Comparison of ENCODE assay signal across 11 cellular contexts in the genomic region with DNA sequence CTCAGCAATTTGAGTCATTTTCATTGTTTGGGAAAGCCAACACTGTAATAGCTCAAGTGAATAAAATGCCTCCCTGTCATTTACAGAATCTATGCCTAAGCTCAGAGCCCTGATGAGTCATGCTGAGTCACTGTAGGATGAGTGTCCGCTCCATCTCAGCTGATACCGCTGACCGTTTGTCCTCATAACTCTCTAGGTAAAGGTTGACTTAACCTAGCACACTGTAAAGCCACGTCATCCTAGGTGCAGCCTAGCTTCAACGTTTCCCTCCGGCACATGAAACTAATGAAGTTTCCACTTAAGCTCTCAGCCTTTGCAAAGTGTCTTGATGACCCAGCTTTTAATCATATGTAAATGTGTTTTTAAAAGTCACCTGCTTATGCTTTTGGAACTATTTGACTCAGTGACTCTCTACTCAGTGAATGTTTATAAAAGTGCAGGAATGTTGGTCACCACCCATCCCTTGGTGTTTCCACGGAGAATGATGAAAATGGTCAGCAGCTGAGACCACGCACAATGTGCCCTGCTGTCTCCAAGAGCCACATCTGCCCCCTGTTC.
DNase-seq lines count a peak whose midpoint lies in the region; ATAC-seq, FAIRE-seq and TF ChIP-seq lines count a peak whose summit lies in the region.
"Had no signal": no experiment of that assay in that cellular context is flagged by ENCODE, and none has a peak within 500 bp of the region (broad histone marks: within the 10 kb centered on the region; RNA-seq: fewer than 3 reads in every experiment).

No MANE protein-coding gene starts in this region.

- no peaks in the 10 kb centered on the region for H3K9me3 ChIP-seq in HepG2 (ENCODE audit: low read length)
- H3K9me3 ChIP-seq in right lobe of liver = no peaks in the 10 kb centered on the region

- no peak overlapping the region for H3K4me3 Mint-ChIP-seq in activated CD8-positive, alpha-beta memory T cell treated with anti-CD3 and anti-CD28 coated beads, Interleukin-2, amount 10 ng/mL, durations not matched to agents 7 days and 5 days
- H3K4me3 Mint-ChIP-seq: dendritic cell treated with granulocyte-macrophage colony-stimulating factor and Interleukin-4, amounts not matched to agents 40 ng/mL and 50 ng/mL, for 4 days had no signal

- intact Hi-C loops in HepG2 (cut with micrococcal nuclease; ENCODE audit: unreplicated experiment) = no loop called here
- intact Hi-C loops in right lobe of liver (cut with DNase I) = no loop called here

- no peaks in the 10 kb centered on the region for H3K9me3 Mint-ChIP-seq in activated CD8-positive, alpha-beta memory T cell treated with anti-CD3 and anti-CD28 coated beads, Interleukin-2, amount 10 ng/mL, durations not matched to agents 7 days and 5 days (ENCODE audit: low read depth)
- H3K9me3 Mint-ChIP-seq: dendritic cell treated with granulocyte-macrophage colony-stimulating factor and Interleukin-4, amounts not matched to agents 40 ng/mL and 50 ng/mL, for 4 days had no signal

- TF ChIP-seq RAD21 in HepG2 (CRISPR knock-in tag; IDR thresholded peaks at IDR 0.05) = no peak

- no TSS peak for BruUV-seq in HepG2 (replicated peaks; lab: Mats Ljungman, UMichigan)

- H3K27me3 ChIP-seq in HepG2 (ENCODE audit: control insufficient read depth in 1 of 2, insufficient read depth in 2 of 2, low read length in 2 of 2) = no peaks in the 10 kb centered on the region
- no peaks in the 10 kb centered on the region for H3K27me3 ChIP-seq in right lobe of liver

- no peaks in the 10 kb centered on the region for H3K36me3 Mint-ChIP-seq in activated CD8-positive, alpha-beta memory T cell treated with anti-CD3 and anti-CD28 coated beads, Interleukin-2, amount 10 ng/mL, durations not matched to agents 7 days and 5 days

- H3K27ac ChIP-seq in HepG2 (ENCODE audit: extremely low read length, insufficient read depth, low read length) = no peak overlapping the region
- H3K27ac ChIP-seq in right lobe of liver = no peak overlapping the region

- ATAC-seq in HepG2 = peak; percentile 72
- no peak for ATAC-seq in right lobe of liver
- no peak for ATAC-seq in activated CD8-positive, alpha-beta memory T cell treated with anti-CD3 and anti-CD28 coated beads, Interleukin-2, amount 10 ng/mL, durations not matched to agents 7 days and 5 days

- H3K9ac ChIP-seq in HepG2 (ENCODE audit: insufficient read depth, low read depth, low read length) = no peak overlapping the region

- TF ChIP-seq POLR2A in HepG2 (IDR thresholded peaks at IDR 0.05; ENCODE audit: insufficient read depth in 1 of 2, low read depth in 2 of 2, low read length in 2 of 2) (no peak), right lobe of liver (IDR thresholded peaks at IDR 0.05) (no peak), erythroblast (IDR thresholded peaks at IDR 0.05; ENCODE audit: low read length) (no peak)

- H3K4me3 ChIP-seq in HepG2 (replicated peaks in 1 of 3; ENCODE audit: insufficient read depth in 1 of 3, low read depth in 2 of 3, low read length in 3 of 3) = no peak overlapping the region
- H3K4me3 ChIP-seq in right lobe of liver = no peak overlapping the region

- no peaks in the 10 kb centered on the region for H4K20me1 ChIP-seq in HepG2 (ENCODE audit: insufficient read depth, low read length)

- no peaks in the 10 kb centered on the region for H3K4me1 ChIP-seq in HepG2 (ENCODE audit: insufficient read depth, low read length)
- no peaks in the 10 kb centered on the region for H3K4me1 ChIP-seq in right lobe of liver

- CTCF ChIA-PET in HepG2 (lab: Yijun Ruan, JAX; ENCODE audit: low intra/inter-chr PET ratio, low total read pairs) = no interaction called here
- CTCF ChIA-PET in activated CD8-positive, alpha-beta memory T cell treated with anti-CD3 and anti-CD28 coated beads, Interleukin-2, amount 10 ng/mL, durations not matched to agents 7 days and 5 days (lab: Charles Lee) = no interaction called here

- no peak for TF ChIP-seq CTCF in HepG2 (CRISPR knock-in tag; IDR thresholded peaks at IDR 0.05)
- no peak for TF ChIP-seq CTCF in right lobe of liver (IDR thresholded peaks at IDR 0.05)

- POLR2A ChIA-PET in HepG2 (lab: Yijun Ruan, JAX) = no interaction called here

- in situ Hi-C loops in HepG2 (cut with HindIII; ENCODE audit: extremely low pct_ligation_motif_present, low pct_unique_long_range_greater_than_20kb) (no loop called here), KBM-7 (cut with MboI; ENCODE audit: low pct_unique_long_range_greater_than_20kb, low sequenced_read_pairs) (no loop called here)

- no peak overlapping the region for H3K4me2 ChIP-seq in HepG2 (ENCODE audit: low read depth, low read length)

- H3K36me3 ChIP-seq in HepG2 (replicated peaks in 1 of 2; ENCODE audit: control insufficient read depth in 1 of 2, insufficient read depth in 2 of 2, low read length in 2 of 2) = no peaks in the 10 kb centered on the region
- no peaks in the 10 kb centered on the region for H3K36me3 ChIP-seq in right lobe of liver

- DNase-seq in HepG2 (ENCODE audit: low spot score) (peak; percentile 60), right lobe of liver (no peak), NCI-H774 (lab: John Stamatoyannopoulos, UW) (peak; percentile 74), erythroblast (lab: John Stamatoyannopoulos, UW) (peak; percentile 86 to 87), urothelium cell line (ENCODE audit: low spot score) (peak; percentile 78), KBM-7 (no peak)
- DNase-seq in activated CD8-positive, alpha-beta memory T cell treated with anti-CD3 and anti-CD28 coated beads, Interleukin-2, amount 10 ng/mL, durations not matched to agents 7 days and 5 days = no peak
- DNase-seq in stimulated activated CD8-positive, alpha-beta memory T cell treated with anti-CD3 and anti-CD28 coated beads, Interleukin-4, amount 100 ng/mL, for 48 hours = no peak
- DNase-seq: DND-41, NCI-H2171 treated with DMSO at 0.1 percent for 48 hours had no signal

- FAIRE-seq in HepG2 (lab: Jason Lieb, UNC) = no peak
- FAIRE-seq in urothelium cell line (lab: Jason Lieb, UNC) = peak; percentile 37

- H3K27ac Mint-ChIP-seq in activated CD8-positive, alpha-beta memory T cell treated with anti-CD3 and anti-CD28 coated beads, Interleukin-2, amount 10 ng/mL, durations not matched to agents 7 days and 5 days = no peak overlapping the region
- H3K27ac Mint-ChIP-seq: dendritic cell treated with granulocyte-macrophage colony-stimulating factor and Interleukin-4, amounts not matched to agents 40 ng/mL and 50 ng/mL, for 4 days had no signal

- H3K27me3 Mint-ChIP-seq in activated CD8-positive, alpha-beta memory T cell treated with anti-CD3 and anti-CD28 coated beads, Interleukin-2, amount 10 ng/mL, durations not matched to agents 7 days and 5 days = no peaks in the 10 kb centered on the region
- H3K27me3 Mint-ChIP-seq: dendritic cell treated with granulocyte-macrophage colony-stimulating factor and Interleukin-4, amounts not matched to agents 40 ng/mL and 50 ng/mL, for 4 days had no signal

- WGBS in HepG2 (ENCODE audit: low lambda C conversion rate) = 5% methylated on average over 8 of the region's 8 CpGs
- WGBS in right lobe of liver (ENCODE audit: insufficient coverage, low coverage, low lambda C conversion rate, missing lambda C conversion rate) = 44% methylated on average over 5 of the region's 8 CpGs

- H3K79me2 ChIP-seq in HepG2 (ENCODE audit: insufficient read depth, low read length) = no peaks in the 10 kb centered on the region

- H3K4me1 Mint-ChIP-seq in activated CD8-positive, alpha-beta memory T cell treated with anti-CD3 and anti-CD28 coated beads, Interleukin-2, amount 10 ng/mL, durations not matched to agents 7 days and 5 days = no peaks in the 10 kb centered on the region

- no peak overlapping the region for H2AFZ ChIP-seq in HepG2 (ENCODE audit: low read length)

- TF ChIP-seq EP300 in HepG2 (IDR thresholded peaks at IDR 0.05; ENCODE audit: low read depth in 2 of 2, low read length in 2 of 2) (no peak), HepG2 (CRISPR knock-in tag; IDR thresholded peaks at IDR 0.05; ENCODE audit: borderline replicate concordance) (no peak)

TF ChIP-seq in HepG2, 621 proteins besides CTCF, POLR2A, EP300 and RAD21 (continues in another document):
- TF ChIP-seq ARNT2 (CRISPR knock-in tag; IDR thresholded peaks at IDR 0.05; ENCODE audit: low read depth) (no peak), TFAP4 (IDR thresholded peaks at IDR 0.05; ENCODE audit: borderline replicate concordance, low read depth) (peak; percentile 65; the same call in 1 of the 2 replicates), ZSCAN21 (CRISPR knock-in tag; IDR thresholded peaks at IDR 0.05; ENCODE audit: borderline replicate concordance) (no peak), ELF4 (CRISPR knock-in tag; IDR thresholded peaks at IDR 0.05; ENCODE audit: borderline replicate concordance) (no peak), HIC2 (CRISPR knock-in tag; IDR thresholded peaks at IDR 0.05; ENCODE audit: low read depth) (no peak), RARA (CRISPR knock-in tag; IDR thresholded peaks at IDR 0.05) (peak; percentile 18; the same call in 1 of the 2 replicates), MAFK (conservative IDR thresholded peaks at IDR 0.05 in 1 of 2, IDR thresholded peaks at IDR 0.05 in 1 of 2; ENCODE audit: low read length in 2 of 2) (peak; percentile 61 to 83), FOSL1 (CRISPR knock-in tag; IDR thresholded peaks at IDR 0.05; ENCODE audit: borderline replicate concordance) (peak; percentile 35; the same call in 1 of the 2 replicates)

Comparison
In these comparisons a context has a peak if more than half of its experiments do, and no peak if none do; other contexts are left out.
1. DNase-seq: peak in HepG2 (single experiment), NCI-H774 (single experiment), erythroblast (2 of 2) and urothelium cell line (single experiment); none in right lobe of liver (0 of 3), KBM-7 (single experiment), activated CD8-positive, alpha-beta memory T cell treated with anti-CD3 and anti-CD28 coated beads, Interleukin-2, amount 10 ng/mL, durations not matched to agents 7 days and 5 days (single experiment) and stimulated activated CD8-positive, alpha-beta memory T cell treated with anti-CD3 and anti-CD28 coated beads, Interleukin-4, amount 100 ng/mL, for 48 hours (single experiment).